8 cellular contexts compared by ENCODE assay signal in the genomic region with DNA sequence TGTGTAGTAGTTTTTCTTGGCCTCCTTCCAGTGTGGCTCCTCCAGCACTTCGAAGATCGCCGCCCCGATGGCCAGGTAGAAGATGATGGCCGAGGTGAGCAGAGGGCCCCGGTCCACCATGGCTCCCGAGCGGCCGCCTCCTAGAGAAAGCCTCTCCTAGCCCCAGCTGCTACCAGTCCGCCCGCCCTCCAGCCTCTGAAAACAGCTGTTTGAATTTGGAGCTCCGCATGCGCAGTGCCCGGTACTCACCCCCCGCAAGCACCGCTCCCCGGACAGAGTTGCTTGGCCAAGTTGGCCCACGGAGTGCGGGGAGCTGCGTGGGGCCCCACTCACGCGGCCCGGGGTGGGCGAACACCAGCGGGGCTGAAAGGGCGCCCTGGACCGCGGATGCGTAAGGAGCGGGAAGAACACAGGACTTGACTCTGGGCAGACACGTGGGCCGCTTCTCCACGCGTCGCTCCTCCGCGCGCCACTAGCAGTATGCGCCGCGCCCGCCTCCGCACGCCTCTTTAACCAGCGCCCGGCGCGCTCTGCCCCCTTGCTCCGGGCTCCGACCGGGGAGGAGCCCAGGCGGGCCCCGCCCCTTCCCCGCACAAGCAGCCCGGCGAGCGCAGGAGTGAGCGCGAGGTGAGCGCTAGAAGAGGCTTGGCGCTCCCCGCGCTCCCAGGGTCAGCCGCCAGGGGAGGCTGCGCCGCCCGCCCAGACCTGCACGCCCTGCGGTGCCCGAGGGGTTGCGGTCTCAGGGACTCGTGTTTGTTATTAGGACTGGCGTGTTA. TPM values are rescaled to one million over a fixed set of nuclear protein-coding genes. Genes with fewer than 3 reads are reported as not detected.
DNase-seq lines count a peak whose midpoint lies in the region; ATAC-seq, FAIRE-seq and TF ChIP-seq lines count a peak whose summit lies in the region.

A gene with protein sequence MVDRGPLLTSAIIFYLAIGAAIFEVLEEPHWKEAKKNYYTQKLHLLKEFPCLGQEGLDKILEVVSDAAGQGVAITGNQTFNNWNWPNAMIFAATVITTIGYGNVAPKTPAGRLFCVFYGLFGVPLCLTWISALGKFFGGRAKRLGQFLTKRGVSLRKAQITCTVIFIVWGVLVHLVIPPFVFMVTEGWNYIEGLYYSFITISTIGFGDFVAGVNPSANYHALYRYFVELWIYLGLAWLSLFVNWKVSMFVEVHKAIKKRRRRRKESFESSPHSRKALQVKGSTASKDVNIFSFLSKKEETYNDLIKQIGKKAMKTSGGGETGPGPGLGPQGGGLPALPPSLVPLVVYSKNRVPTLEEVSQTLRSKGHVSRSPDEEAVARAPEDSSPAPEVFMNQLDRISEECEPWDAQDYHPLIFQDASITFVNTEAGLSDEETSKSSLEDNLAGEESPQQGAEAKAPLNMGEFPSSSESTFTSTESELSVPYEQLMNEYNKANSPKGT (minus strand): TSS at position 484 of the 776 bp plus-strand sequence. CDS start 364 bp downstream, at position 120.

- peak; percentile 65 to 83 for TF ChIP-seq RAD21 in H1 (IDR thresholded peaks at IDR 0.05 in 1 of 2, conservative IDR thresholded peaks at IDR 0.05 in 1 of 2; ENCODE audit: low read depth in 2 of 2, low read length in 2 of 2)

- H3K27me3 ChIP-seq in H1 (replicated peaks in 1 of 4; ENCODE audit: control insufficient read depth in 3 of 4, extremely low read depth in 1 of 4, insufficient read depth in 3 of 4, low read length in 3 of 4) (no peaks in the 10 kb centered on the region; a peak in 1 of 7 replicates), mononuclear cell (ENCODE audit: insufficient read depth, low read length) (no peaks in the 10 kb centered on the region)

- no peaks in the 10 kb centered on the region for H3K9me3 Mint-ChIP-seq in activated CD4-positive, alpha-beta memory T cell treated with anti-CD3 and anti-CD28 coated beads, Interleukin-2, amount 10 ng/mL, durations not matched to agents 7 days and 5 days

- no peaks in the 10 kb centered on the region; a peak in 3 of 8 replicates for H3K36me3 ChIP-seq in H1 (ENCODE audit: control insufficient read depth in 2 of 4, insufficient read depth in 4 of 4, low read length in 3 of 4)

- H4K91ac ChIP-seq in H1 (replicated peaks; ENCODE audit: insufficient read length, low read length), result peak within 1 kb of the TSS; percentile 75

- 0 out of 2 replicates have a peak, but pooled peaks cover 6% of the 10 kb centered on the region for H3K79me1 ChIP-seq in H1 (ENCODE audit: low read depth, low read length)

- FAIRE-seq in H1 (lab: Jason Lieb, UNC), result no peak

- H3K4me2 ChIP-seq in H1 (ENCODE audit: insufficient read depth in 1 of 2, low read depth in 2 of 2, low read length in 2 of 2), result peak within 1 kb of the TSS; percentile 83 to 89

- H3K4me1 ChIP-seq in H1 (replicated peaks in 1 of 4; ENCODE audit: control insufficient read depth in 3 of 4, insufficient read depth in 4 of 4, low read length in 3 of 4) (peaks cover 24 to 52% (median 36%) of the 10 kb centered on the region in 4 experiments), mononuclear cell (ENCODE audit: insufficient read depth, low read length) (peaks cover 56% of the 10 kb centered on the region)

- H3K18ac ChIP-seq in H1 (ENCODE audit: extremely low read depth, low read length), result peak within 1 kb of the TSS; percentile 91

- H3K23ac ChIP-seq in H1 (ENCODE audit: insufficient read length), result no peak within 1 kb of the TSS

- H3K14ac ChIP-seq in H1 (ENCODE audit: insufficient read length), result no peak within 1 kb of the TSS

- H3K27me3 Mint-ChIP-seq in activated CD4-positive, alpha-beta memory T cell treated with anti-CD3 and anti-CD28 coated beads, Interleukin-2, amount 10 ng/mL, durations not matched to agents 7 days and 5 days, result no peaks in the 10 kb centered on the region

- peak within 1 kb of the TSS; percentile 61 for H4K5ac ChIP-seq in H1 (ENCODE audit: insufficient read length, low read depth, low read length)

- CTCF ChIA-PET in activated CD4-positive, alpha-beta memory T cell treated with anti-CD3 and anti-CD28 coated beads, Interleukin-2, amount 10 ng/mL, durations not matched to agents 7 days and 5 days (lab: Charles Lee), result interaction anchor here (0.6 to 2.2 kb wide), 6 partner anchors 13 to 76 kb away, joined by 3 to 16 read pairs (median 4); no protein-coding TSS in a partner anchor
- CTCF ChIA-PET in H1 (lab: Charles Lee; ENCODE audit: partially characterized antibody), result interaction anchor here (0.7 to 72.8 kb wide), 15 partner anchors 10 to 118 kb away, joined by 3 to 1738 read pairs (median 6); a partner anchor contains a TSS

- peak within 1 kb of the TSS; percentile 72 for H3K56ac ChIP-seq in H1 (replicated peaks; ENCODE audit: insufficient read length, low read depth, low read length)

- peaks cover 19 to 28% of the 10 kb centered on the region in 2 experiments for H4K20me1 ChIP-seq in H1 (replicated peaks in 1 of 2; ENCODE audit: control insufficient read depth in 1 of 2, insufficient read depth in 2 of 2, low read length in 2 of 2)

- H3K4me3 Mint-ChIP-seq in activated CD4-positive, alpha-beta memory T cell treated with anti-CD3 and anti-CD28 coated beads, Interleukin-2, amount 10 ng/mL, durations not matched to agents 7 days and 5 days, result peak within 1 kb of the TSS; percentile 68

- POLR2A ChIA-PET in activated CD4-positive, alpha-beta memory T cell treated with anti-CD3 and anti-CD28 coated beads, Interleukin-2, amount 10 ng/mL, durations not matched to agents 7 days and 5 days (lab: Charles Lee), result interaction anchor here (1.3 to 3.1 kb wide), 3 partner anchors 11 to 117 kb away, joined by 3 to 17 read pairs (median 9); a partner anchor contains a TSS
- POLR2A ChIA-PET in H1 (lab: Charles Lee; ENCODE audit: partially characterized antibody), result interaction anchor here (0.8 to 7.8 kb wide), 23 partner anchors 11 to 92 kb away, joined by 3 to 66 read pairs (median 4); a partner anchor contains a TSS

- H2BK20ac ChIP-seq in H1 (ENCODE audit: low read length), result no peak within 1 kb of the TSS

- no peak within 1 kb of the TSS for H2BK120ac ChIP-seq in H1 (replicated peaks; ENCODE audit: low read depth, low read length)

- H2BK5ac ChIP-seq in H1 (ENCODE audit: low read depth, low read length), result peak within 1 kb of the TSS; percentile 78; the same call in 1 of the 2 replicates

- WGBS in H1 (ENCODE audit: extremely low coverage in 1 of 2, insufficient coverage in 1 of 2, insufficient read length in 1 of 2, insufficient replicate concordance in 2 of 2, low coverage in 1 of 2, low lambda C conversion rate in 2 of 2, missing lambda C conversion rate in 1 of 2), 2 experiments, result 2% methylated on average over 61 of the region's 73 CpGs; no CpG with 5 or more reads in 1 of the 2 experiments

- peak within 1 kb of the TSS; percentile 72; the same call in 1 of the 2 replicates for H2BK15ac ChIP-seq in H1 (ENCODE audit: low read length)

- peak; percentile 65 for ATAC-seq in HG02970 (IDR thresholded peaks at IDR 0.05; ENCODE audit: low FRiP score, unreplicated experiment)

- H3K4me1 Mint-ChIP-seq in activated CD4-positive, alpha-beta memory T cell treated with anti-CD3 and anti-CD28 coated beads, Interleukin-2, amount 10 ng/mL, durations not matched to agents 7 days and 5 days, result peaks cover 43% of the 10 kb centered on the region

- peak within 1 kb of the TSS; percentile 81 for H4K8ac ChIP-seq in H1 (ENCODE audit: extremely low read depth, insufficient read depth, low read length)

- peak; percentile 77 to 88 for TF ChIP-seq POLR2A in H1 (IDR thresholded peaks at IDR 0.05; ENCODE audit: control extremely low read depth in 1 of 2, low read depth in 2 of 2, low read length in 2 of 2)

- peak within 1 kb of the TSS; percentile 96 for H3K27ac Mint-ChIP-seq in activated CD4-positive, alpha-beta memory T cell treated with anti-CD3 and anti-CD28 coated beads, Interleukin-2, amount 10 ng/mL, durations not matched to agents 7 days and 5 days

- peaks cover 22 to 47% of the 10 kb centered on the region in 2 experiments for H3K79me2 ChIP-seq in H1 (ENCODE audit: control insufficient read depth in 1 of 2, insufficient read depth in 2 of 2, low read length in 2 of 2)

- H2AFZ ChIP-seq in H1 (ENCODE audit: low read length), result no peak within 1 kb of the TSS

- TF ChIP-seq CTCF in GM12872 (IDR thresholded peaks at IDR 0.05; ENCODE audit: insufficient read depth, low read depth, low read length), result peak; percentile 45; the same call in 2 of the 3 replicates
- TF ChIP-seq CTCF in H1 (IDR thresholded peaks at IDR 0.05; ENCODE audit: control extremely low read depth in 1 of 3, insufficient read depth in 1 of 3, low read depth in 1 of 3, low read length in 3 of 3), result peak; percentile 83 to 91 (median 90)

- H3K9me3 ChIP-seq in H1 (ENCODE audit: insufficient read depth in 2 of 2, low read depth in 1 of 2, low read length in 1 of 2) (no peaks in the 10 kb centered on the region), mononuclear cell (ENCODE audit: low read depth, low read length) (no peaks in the 10 kb centered on the region)

- no peak for TF ChIP-seq EP300 in H1 (IDR thresholded peaks at IDR 0.05; ENCODE audit: borderline replicate concordance in 1 of 2, low read depth in 2 of 2, low read length in 2 of 2)

- H3K27ac ChIP-seq in H1 (ENCODE audit: low read depth, low read length), result peak within 1 kb of the TSS; percentile 68; the same call in 1 of the 2 replicates

- H3K4ac ChIP-seq in H1 (replicated peaks; ENCODE audit: insufficient read length, low read depth, low read length), result peak within 1 kb of the TSS; percentile 87

- peaks cover 19% of the 10 kb centered on the region for H3K23me2 ChIP-seq in H1 (ENCODE audit: low read depth, low read length)

- H2BK12ac ChIP-seq in H1 (ENCODE audit: low read depth, low read length), result 0 out of 2 replicates have a peak within 1 kb of the TSS, but pooled peaks have one; percentile 21

- no peak within 1 kb of the TSS; the same call in 1 of the 2 replicates for H2AK5ac ChIP-seq in H1 (ENCODE audit: low read depth, low read length)

- DNase-seq in NCI-H345 (lab: John Stamatoyannopoulos, UW), result peak; percentile 86
- DNase-seq in activated CD4-positive, alpha-beta memory T cell treated with anti-CD3 and anti-CD28 coated beads, Interleukin-2, amount 10 ng/mL, durations not matched to agents 7 days and 5 days, result peak; percentile 90
- DNase-seq in H1 (ENCODE audit: low read depth in 1 of 2, low spot score in 2 of 2), result peak; percentile 80 to 93
- peak; percentile 81 for DNase-seq in stimulated activated CD8-positive, alpha-beta memory T cell treated with anti-CD3 and anti-CD28 coated beads, Interleukin-2, amount 100 ng/mL, for 48 hours (ENCODE audit: low read depth in 2 of 2)
- DNase-seq in T1000 (lab: John Stamatoyannopoulos, UW), result no peak

- peaks cover 7% of the 10 kb centered on the region for H3K36me3 Mint-ChIP-seq in activated CD4-positive, alpha-beta memory T cell treated with anti-CD3 and anti-CD28 coated beads, Interleukin-2, amount 10 ng/mL, durations not matched to agents 7 days and 5 days (ENCODE audit: low read depth)

- H3K4me3 ChIP-seq in H1 (ENCODE audit: extremely low read depth in 1 of 4, insufficient read depth in 2 of 4, low read depth in 3 of 4, low read length in 4 of 4), result peak within 1 kb of the TSS; percentile 63 to 88 (median 76)
- H3K4me3 ChIP-seq in mononuclear cell (ENCODE audit: low read length), result peak within 1 kb of the TSS; percentile 36

- H3K9ac ChIP-seq in H1 (replicated peaks in 1 of 4; ENCODE audit: extremely low read depth in 1 of 4, low read depth in 3 of 4, low read length in 3 of 4), result peak within 1 kb of the TSS; percentile 39 to 70 (median 60)

RNA-seq across cellular contexts. Expression of the gene that starts here (rescaled TPM):
- total RNA-seq in activated CD4-positive, alpha-beta memory T cell treated with anti-CD3 and anti-CD28 coated beads, Interleukin-2, amount 10 ng/mL, durations not matched to agents 7 days and 5 days, result 1 to 10 TPM; 8.6 to 9.2 TPM
- total RNA-seq in H1 (2021; fragmentation: NEBNext Ultra II Directional; extraction: Animal tissue kit (Norgen Biotek cat#: 25700)), result 42.2 and 44.3 TPM in 2 replicates
- 20.9 and 29.7 TPM in 2 replicates for polyA plus RNA-seq in H1 (2011; rRNA removed)
- polyA plus RNA-seq in H1 (2011; cell fraction: cytosol; rRNA removed), result 24.8 TPM
- polyA plus RNA-seq in H1 (2011; cell fraction: nucleus; rRNA removed), result 31.8 TPM
- polyA plus RNA-seq in H1 (2012, experiment 1 of 2), result 31.4 to 37.5 TPM (median 35.7 TPM) in 4 replicates
- polyA plus RNA-seq in H1 (2012, experiment 2 of 2), result 37.4 TPM
- polyA plus RNA-seq in H1 (2013, experiment 1 of 2), result 41.6 TPM
- 43.7 TPM for polyA plus RNA-seq in H1 (2013, experiment 2 of 2)
- 35.0 and 38.1 TPM in 2 replicates for polyA minus RNA-seq in H1 (2011; rRNA and poly(A)+ RNA removed)
- 28.0 TPM for polyA minus RNA-seq in H1 (2011; cell fraction: cytosol; rRNA and poly(A)+ RNA removed)
- 27.0 TPM for polyA minus RNA-seq in H1 (2011; cell fraction: nucleus; rRNA and poly(A)+ RNA removed)
- total RNA-seq in mononuclear cell, result 0.31 TPM
